Comparison of ENCODE assay signal across 1 cellular context in the genomic region with DNA sequence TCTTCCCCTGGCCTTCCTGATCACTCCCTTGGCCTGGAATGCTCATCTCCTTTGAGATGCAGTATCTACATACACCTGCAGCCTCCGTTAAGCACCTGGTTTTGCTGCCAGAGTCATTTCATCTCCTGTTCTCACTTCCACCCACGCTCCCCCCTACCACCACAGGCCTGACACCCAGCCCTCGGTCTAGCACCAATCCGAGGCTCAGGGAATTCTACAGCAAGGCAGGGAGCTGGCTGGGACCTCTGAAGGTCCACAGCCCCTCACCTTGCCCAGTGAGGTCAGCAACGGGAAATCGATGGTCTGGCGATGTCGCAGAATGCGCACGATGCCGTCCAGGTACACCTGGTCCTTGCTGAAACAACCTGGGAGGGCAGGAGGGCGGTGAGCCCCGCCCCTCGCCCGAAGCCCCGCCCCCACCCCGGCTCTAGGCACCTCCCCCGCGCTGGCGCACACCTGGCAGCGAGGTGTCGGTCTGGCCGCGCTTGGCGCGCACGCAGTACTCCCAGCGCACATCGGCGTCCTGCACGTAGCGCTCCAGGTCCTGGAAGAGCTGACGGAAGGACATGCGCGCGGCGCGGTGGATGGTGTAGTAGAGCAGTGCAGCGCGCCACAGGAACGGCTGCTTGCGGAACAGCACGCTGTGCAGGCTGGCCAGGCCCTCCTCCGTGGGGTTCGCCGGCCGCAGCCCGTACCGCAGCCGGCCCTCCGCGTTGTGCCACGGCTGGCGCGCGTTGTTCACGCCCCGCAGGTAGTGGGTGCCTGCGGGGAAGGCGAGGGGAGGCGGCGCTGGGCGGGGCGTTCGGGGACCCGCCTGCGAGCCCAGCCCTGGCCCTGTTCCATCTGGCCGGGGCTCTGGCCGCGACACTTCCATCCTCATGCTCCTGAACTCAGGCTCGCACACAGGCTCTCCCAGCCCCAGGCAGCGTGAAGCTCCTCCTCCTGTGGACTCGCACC.
TF ChIP-seq lines count a peak whose summit lies in the region.

No MANE protein-coding gene starts in this region.

TF ChIP-seq in HepG2, 621 proteins besides CTCF, POLR2A, EP300 and RAD21 (continues in another document):
- no peak for TF ChIP-seq NCOA2 (CRISPR knock-in tag; IDR thresholded peaks at IDR 0.05)
- peak; percentile 59; the same call in 1 of the 2 replicates for TF ChIP-seq ZNF607 (CRISPR knock-in tag; IDR thresholded peaks at IDR 0.05; ENCODE audit: borderline replicate concordance)
- TF ChIP-seq ARID2 (CRISPR knock-in tag; IDR thresholded peaks at IDR 0.05; ENCODE audit: borderline replicate concordance), result no peak
- TF ChIP-seq ZNF616 (CRISPR knock-in tag; IDR thresholded peaks at IDR 0.05; ENCODE audit: low read depth), result 0 out of 2 replicates have a peak, but pooled peaks have one; percentile 65
- TF ChIP-seq, protein P1, sequence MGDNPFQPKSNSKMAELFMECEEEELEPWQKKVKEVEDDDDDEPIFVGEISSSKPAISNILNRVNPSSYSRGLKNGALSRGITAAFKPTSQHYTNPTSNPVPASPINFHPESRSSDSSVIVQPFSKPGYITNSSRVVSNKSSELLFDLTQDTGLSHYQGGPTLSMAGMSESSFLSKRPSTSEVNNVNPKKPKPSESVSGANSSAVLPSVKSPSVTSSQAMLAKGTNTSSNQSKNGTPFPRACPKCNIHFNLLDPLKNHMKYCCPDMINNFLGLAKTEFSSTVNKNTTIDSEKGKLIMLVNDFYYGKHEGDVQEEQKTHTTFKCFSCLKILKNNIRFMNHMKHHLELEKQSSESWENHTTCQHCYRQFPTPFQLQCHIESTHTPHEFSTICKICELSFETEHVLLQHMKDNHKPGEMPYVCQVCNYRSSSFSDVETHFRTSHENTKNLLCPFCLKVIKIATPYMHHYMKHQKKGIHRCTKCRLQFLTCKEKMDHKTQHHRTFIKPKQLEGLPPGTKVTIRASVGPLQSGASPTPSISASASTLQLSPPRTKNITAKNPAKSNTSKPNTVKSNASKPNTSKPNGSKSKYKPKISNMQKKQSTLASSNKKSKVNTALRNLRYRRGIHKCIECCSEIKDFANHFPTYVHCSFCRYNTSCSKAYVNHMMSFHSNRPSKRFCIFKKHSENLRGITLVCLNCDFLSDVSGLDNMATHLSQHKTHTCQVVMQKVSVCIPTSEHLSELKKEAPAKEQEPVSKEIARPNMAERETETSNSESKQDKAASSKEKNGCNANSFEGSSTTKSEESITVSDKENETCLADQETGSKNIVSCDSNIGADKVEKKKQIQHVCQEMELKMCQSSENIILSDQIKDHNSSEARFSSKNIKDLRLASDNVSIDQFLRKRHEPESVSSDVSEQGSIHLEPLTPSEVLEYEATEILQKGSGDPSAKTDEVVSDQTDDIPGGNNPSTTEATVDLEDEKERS (CRISPR knock-in tag; IDR thresholded peaks at IDR 0.05), result peak; percentile 45; the same call in 1 of the 2 replicates
- TF ChIP-seq TCF7 (IDR thresholded peaks at IDR 0.05; ENCODE audit: low read depth), result no peak
- TF ChIP-seq ZNF709 (CRISPR knock-in tag; IDR thresholded peaks at IDR 0.05), result no peak
- TF ChIP-seq MIER3 (CRISPR knock-in tag; IDR thresholded peaks at IDR 0.05; ENCODE audit: borderline replicate concordance), result peak; percentile 61; the same call in 1 of the 2 replicates
- 0 out of 2 replicates have a peak, but pooled peaks have one; percentile 54 for TF ChIP-seq ZNF691 (CRISPR knock-in tag; IDR thresholded peaks at IDR 0.05; ENCODE audit: borderline replicate concordance, low read depth)
- no peak for TF ChIP-seq SRSF9 (IDR thresholded peaks at IDR 0.05; ENCODE audit: borderline replicate concordance, insufficient read depth, low read depth, low read length, poor library complexity, severe bottlenecking)
- TF ChIP-seq ZNF547 (CRISPR knock-in tag; IDR thresholded peaks at IDR 0.05), result peak; percentile 66; the same call in 1 of the 2 replicates
- no peak for TF ChIP-seq FOXA1 (IDR thresholded peaks at IDR 0.05)
- TF ChIP-seq FOXA1 (CRISPR knock-in tag; IDR thresholded peaks at IDR 0.05), result peak; percentile 34; the same call in 1 of the 2 replicates
- TF ChIP-seq UBTF (CRISPR knock-in tag; IDR thresholded peaks at IDR 0.05), result peak; percentile 85
- no peak for TF ChIP-seq ZNF557 (CRISPR knock-in tag; IDR thresholded peaks at IDR 0.05)
- TF ChIP-seq ZNF768 (CRISPR knock-in tag; IDR thresholded peaks at IDR 0.05), result peak; percentile 71; the same call in 1 of the 2 replicates
- TF ChIP-seq FIP1L1 (IDR thresholded peaks at IDR 0.05; ENCODE audit: borderline replicate concordance, insufficient read depth, low read depth, low read length), result peak; percentile 43; the same call in 1 of the 2 replicates
- TF ChIP-seq HDAC2 (CRISPR knock-in tag; IDR thresholded peaks at IDR 0.05), result peak; percentile 83
- TF ChIP-seq MAX (IDR thresholded peaks at IDR 0.05), result peak; percentile 88
- TF ChIP-seq, protein P2, sequence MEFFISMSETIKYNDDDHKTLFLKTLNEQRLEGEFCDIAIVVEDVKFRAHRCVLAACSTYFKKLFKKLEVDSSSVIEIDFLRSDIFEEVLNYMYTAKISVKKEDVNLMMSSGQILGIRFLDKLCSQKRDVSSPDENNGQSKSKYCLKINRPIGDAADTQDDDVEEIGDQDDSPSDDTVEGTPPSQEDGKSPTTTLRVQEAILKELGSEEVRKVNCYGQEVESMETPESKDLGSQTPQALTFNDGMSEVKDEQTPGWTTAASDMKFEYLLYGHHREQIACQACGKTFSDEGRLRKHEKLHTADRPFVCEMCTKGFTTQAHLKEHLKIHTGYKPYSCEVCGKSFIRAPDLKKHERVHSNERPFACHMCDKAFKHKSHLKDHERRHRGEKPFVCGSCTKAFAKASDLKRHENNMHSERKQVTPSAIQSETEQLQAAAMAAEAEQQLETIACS (CRISPR knock-in tag; IDR thresholded peaks at IDR 0.05), result peak; percentile 73
- TF ChIP-seq, protein P3, sequence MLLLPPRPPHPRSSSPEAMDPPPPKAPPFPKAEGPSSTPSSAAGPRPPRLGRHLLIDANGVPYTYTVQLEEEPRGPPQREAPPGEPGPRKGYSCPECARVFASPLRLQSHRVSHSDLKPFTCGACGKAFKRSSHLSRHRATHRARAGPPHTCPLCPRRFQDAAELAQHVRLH (CRISPR knock-in tag; IDR thresholded peaks at IDR 0.05; ENCODE audit: borderline replicate concordance, low read depth), result peak; percentile 44; the same call in 1 of the 2 replicates
- TF ChIP-seq HOXA9 (CRISPR knock-in tag; IDR thresholded peaks at IDR 0.05; ENCODE audit: borderline replicate concordance), result 0 out of 2 replicates have a peak, but pooled peaks have one; percentile 29
- no peak for TF ChIP-seq LCORL (IDR thresholded peaks at IDR 0.05)
- peak; percentile 84; the same call in 1 of the 2 replicates for TF ChIP-seq LCORL (CRISPR knock-in tag; IDR thresholded peaks at IDR 0.05)
- no peak for TF ChIP-seq RARG (CRISPR knock-in tag; IDR thresholded peaks at IDR 0.05; ENCODE audit: low read depth)
- no peak for TF ChIP-seq ZNF792 (CRISPR knock-in tag; IDR thresholded peaks at IDR 0.05)
- no peak for TF ChIP-seq ZNF720 (CRISPR knock-in tag; IDR thresholded peaks at IDR 0.05)
- TF ChIP-seq, protein P4, sequence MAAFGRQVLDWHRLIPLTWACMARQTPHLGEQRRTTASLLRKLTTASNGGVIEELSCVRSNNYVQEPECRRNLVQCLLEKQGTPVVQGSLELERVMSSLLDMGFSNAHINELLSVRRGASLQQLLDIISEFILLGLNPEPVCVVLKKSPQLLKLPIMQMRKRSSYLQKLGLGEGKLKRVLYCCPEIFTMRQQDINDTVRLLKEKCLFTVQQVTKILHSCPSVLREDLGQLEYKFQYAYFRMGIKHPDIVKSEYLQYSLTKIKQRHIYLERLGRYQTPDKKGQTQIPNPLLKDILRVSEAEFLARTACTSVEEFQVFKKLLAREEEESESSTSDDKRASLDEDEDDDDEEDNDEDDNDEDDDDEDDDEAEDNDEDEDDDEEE (CRISPR knock-in tag; IDR thresholded peaks at IDR 0.05), result 0 out of 2 replicates have a peak, but pooled peaks have one; percentile 51
- peak; percentile 60; the same call in 1 of the 2 replicates for TF ChIP-seq ZNF609 (CRISPR knock-in tag; IDR thresholded peaks at IDR 0.05; ENCODE audit: borderline replicate concordance)
- TF ChIP-seq ZNF724P (CRISPR knock-in tag; IDR thresholded peaks at IDR 0.05; ENCODE audit: borderline replicate concordance), result peak; percentile 80
- TF ChIP-seq PAXIP1 (CRISPR knock-in tag; conservative IDR thresholded peaks at IDR 0.05), result no peak
- 0 out of 2 replicates have a peak, but pooled peaks have one; percentile 47 for TF ChIP-seq ZNF550 (CRISPR knock-in tag; IDR thresholded peaks at IDR 0.05; ENCODE audit: borderline replicate concordance)
- TF ChIP-seq ZBTB20 (CRISPR knock-in tag; IDR thresholded peaks at IDR 0.05; ENCODE audit: borderline replicate concordance, low read depth), result peak; percentile 44; the same call in 1 of the 2 replicates
- TF ChIP-seq CBX1 (IDR thresholded peaks at IDR 0.05; ENCODE audit: low read depth), result no peak
- no peak; the same call in 1 of the 2 replicates for TF ChIP-seq ZNF430 (CRISPR knock-in tag; IDR thresholded peaks at IDR 0.05)
- TF ChIP-seq HOXD1 (CRISPR knock-in tag; IDR thresholded peaks at IDR 0.05), result 0 out of 2 replicates have a peak, but pooled peaks have one; percentile 46
